In genomic region chr5:141192110-141192725, GRCh38 we compare ENCODE assay signal across 10 cellular contexts. TPM values are rescaled to one million over a fixed set of nuclear protein-coding genes. Genes with fewer than 3 reads are reported as not detected.
DNase-seq lines count a peak whose midpoint lies in the region; ATAC-seq, FAIRE-seq and TF ChIP-seq lines count a peak whose summit lies in the region.
"Had no signal": no experiment of that assay in that cellular context is flagged by ENCODE, and none has a peak within 500 bp of the region (broad histone marks: within the 10 kb centered on the region; RNA-seq: fewer than 3 reads in every experiment).

Gene PCDHB10, plus strand, starts transcription at chr5:141192353. Its CDS starts 200 bp downstream, at chr5:141192553.

- H3K4me2 ChIP-seq in SK-N-SH = no peak within 1 kb of the TSS

- ATAC-seq in HG02759 (IDR thresholded peaks at IDR 0.05; ENCODE audit: unreplicated experiment) (no peak), HG03439 (IDR thresholded peaks at IDR 0.05; ENCODE audit: unreplicated experiment) (no peak)
- ATAC-seq: left colon had no signal

- FAIRE-seq in frontal cortex (lab: Jason Lieb, UNC) = no peak

- H3K36me3 ChIP-seq in H7 (replicated peaks; ENCODE audit: control insufficient read depth, insufficient read depth, low read length) (no peaks in the 10 kb centered on the region), SK-N-SH (replicated peaks in 1 of 2; ENCODE audit: control insufficient read depth in 1 of 2, insufficient read depth in 2 of 2, low read length in 1 of 2) (peaks cover 0 to 4% of the 10 kb centered on the region in 2 experiments)

- no peaks in the 10 kb centered on the region for H3K4me1 ChIP-seq in SK-N-SH (ENCODE audit: control insufficient read depth in 1 of 2, insufficient read depth in 2 of 2, low read depth in 1 of 2, low read length in 1 of 2)

- TF ChIP-seq EP300 in SK-N-SH (IDR thresholded peaks at IDR 0.05; ENCODE audit: borderline replicate concordance in 1 of 2, low read depth in 1 of 2, low read length in 1 of 2) = no peak

- no peak within 1 kb of the TSS for H2AFZ ChIP-seq in SK-N-SH (ENCODE audit: low read depth)

- H3F3A ChIP-seq in SK-N-SH (replicated peaks; ENCODE audit: insufficient read depth) = no peaks in the 10 kb centered on the region

- H3K79me2 ChIP-seq in SK-N-SH (ENCODE audit: insufficient read depth) = no peaks in the 10 kb centered on the region

- peak; percentile 57 for TF ChIP-seq CTCF in SK-N-SH (IDR thresholded peaks at IDR 0.05)

- H3K27me3 ChIP-seq in H7 (ENCODE audit: control insufficient read depth, insufficient read depth, low read length) (no peaks in the 10 kb centered on the region), SK-N-SH (ENCODE audit: insufficient read depth) (no peaks in the 10 kb centered on the region)

- H4K20me1 ChIP-seq in SK-N-SH (ENCODE audit: insufficient read depth) = no peaks in the 10 kb centered on the region

- H3K9me2 ChIP-seq in SK-N-SH = no peaks in the 10 kb centered on the region

- no peak within 1 kb of the TSS; the same call in 1 of the 2 replicates for H3K4me3 ChIP-seq in H7 (ENCODE audit: insufficient read depth, low read depth, low read length)
- H3K4me3 ChIP-seq in SK-N-SH (ENCODE audit: low read depth in 2 of 2, low read length in 1 of 2) = peak within 1 kb of the TSS in 1 of 2 experiments; percentile 14; a peak in 1 of 4 replicates
- H3K4me3 ChIP-seq: SK-N-MC had no signal

- H3K27ac ChIP-seq in SK-N-SH (ENCODE audit: low read depth in 2 of 2, low read length in 1 of 2) = no peak within 1 kb of the TSS
- H3K27ac ChIP-seq: SK-N-MC had no signal

- peaks cover 9% of the 10 kb centered on the region for H3K9me3 ChIP-seq in SK-N-SH

- CTCF ChIA-PET in SK-N-SH (lab: Yijun Ruan, JAX) = interaction anchor here (0.7 to 2.2 kb wide), 7 partner anchors 10 to 375 kb away, joined by 3 to 9 read pairs (median 4); partner anchors contain the start of gene PCDHB16

- POLR2A ChIA-PET in SK-N-SH (lab: Yijun Ruan, JAX) = no interaction called here

- DNase-seq in CMK (ENCODE audit: low read depth) = peak; percentile 1
- peak; percentile 80 for DNase-seq in H7
- DNase-seq in SK-N-SH = peak; percentile 53
- DNase-seq in frontal cortex (ENCODE audit: low spot score in 2 of 2) = no peak
- DNase-seq in stimulated activated CD4-positive, alpha-beta T cell treated with anti-CD3 and anti-CD28 coated beads, TNF-alpha, amount 100 ng/mL, for 48 hours (ENCODE audit: low read depth in 3 of 3) = peak in 2 of 3 donors; percentile 8 to 20
- no peak for DNase-seq in cortex of kidney (lab: John Stamatoyannopoulos, UW)

- no peak within 1 kb of the TSS for H3K9ac ChIP-seq in SK-N-SH

- 24% methylated on average over 10 of the region's 10 CpGs for WGBS in SK-N-SH (ENCODE audit: low lambda C conversion rate)

- peak; percentile 44 for TF ChIP-seq RAD21 in SK-N-SH (IDR thresholded peaks at IDR 0.05; ENCODE audit: low read length)

TF ChIP-seq in SK-N-SH, 30 proteins besides CTCF, POLR2A, EP300 and RAD21:
- TF ChIP-seq SMC3 (IDR thresholded peaks at IDR 0.05; ENCODE audit: low read depth, low read length) = no peak
- no peak for TF ChIP-seq ZBTB33 (IDR thresholded peaks at IDR 0.05; ENCODE audit: borderline replicate concordance, low read depth)
- no peak for TF ChIP-seq RFX5 (IDR thresholded peaks at IDR 0.05; ENCODE audit: low read length)
- no peak for TF ChIP-seq POLR2AphosphoS5 (IDR thresholded peaks at IDR 0.05; ENCODE audit: low read depth, low read length)
- no peak for TF ChIP-seq FOXM1 (IDR thresholded peaks at IDR 0.05; ENCODE audit: low read depth)
- TF ChIP-seq SIN3A (IDR thresholded peaks at IDR 0.05; ENCODE audit: borderline replicate concordance, low read depth, low read length) = no peak
- no peak for TF ChIP-seq PBX3 (IDR thresholded peaks at IDR 0.05)

RNA-seq across cellular contexts. Expression of gene PCDHB10, which starts in this region (rescaled TPM):
- total RNA-seq in H7 (2014; rRNA removed; shearing (Covaris generic)) = 0.03 and 0.33 TPM in 2 replicates
- polyA plus RNA-seq in SK-N-SH (2012; rRNA removed) = 1.4 and 1.5 TPM in 2 replicates
- 1.6 and 1.9 TPM in 2 replicates for polyA plus RNA-seq in SK-N-SH (2012; cell fraction: cytosol; rRNA removed)
- polyA plus RNA-seq in SK-N-SH (2012; cell fraction: nucleus; rRNA removed) = 2.1 and 3.5 TPM in 2 replicates
- 13.9 TPM for total RNA-seq in frontal cortex

Comparison
In these comparisons a context has a peak if more than half of its experiments do, and no peak if none do; other contexts are left out.
1. RNA of gene PCDHB10 (total RNA-seq): 13.9 TPM in frontal cortex (single experiment); 0.03 to 0.33 TPM in H7; every median in the first group is over 10 times any median in the second.
2. Peak in DNase-seq in H7; RNA of the gene not detected or under 1 TPM.
3. DNase-seq: peak in CMK (single experiment), SK-N-SH (single experiment) and stimulated activated CD4-positive, alpha-beta T cell treated with anti-CD3 and anti-CD28 coated beads, TNF-alpha, amount 100 ng/mL, for 48 hours (2 of 3); none in frontal cortex (0 of 2) and cortex of kidney (single experiment).